ENCODE assay signal across 1 cellular context in the genomic region with DNA sequence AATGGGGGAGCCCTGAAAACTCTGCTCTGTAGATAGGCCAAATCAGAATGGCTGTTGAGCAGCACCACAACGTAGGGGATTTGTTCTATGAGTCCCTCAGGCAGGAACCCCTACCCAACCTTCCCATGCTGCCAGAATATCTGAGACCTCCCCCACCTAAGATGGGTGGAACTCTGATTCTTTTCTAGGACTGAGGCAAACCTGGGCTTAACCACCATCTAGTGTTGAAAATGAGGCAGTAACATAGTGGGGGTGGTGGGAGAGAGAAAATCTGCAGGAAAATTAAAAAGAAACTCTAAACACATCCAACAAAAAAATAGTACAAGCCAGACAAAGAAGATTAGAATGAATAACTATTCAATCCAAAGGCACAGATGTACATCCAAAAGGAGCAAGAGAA.
TF ChIP-seq lines count a peak whose summit lies in the region.

No MANE protein-coding gene starts in this region.

TF ChIP-seq in H1, 55 proteins besides CTCF, POLR2A, EP300 and RAD21:
- TF ChIP-seq CBX5 (IDR thresholded peaks at IDR 0.05; ENCODE audit: low read depth, low read length) (no peak), FOSL1 (IDR thresholded peaks at IDR 0.05; ENCODE audit: insufficient read depth, low read depth, low read length) (no peak), ZNF274 (IDR thresholded peaks at IDR 0.05; ENCODE audit: borderline replicate concordance, extremely low read depth, low read length) (no peak), TAF7 (optimal IDR thresholded peaks at IDR 0.05; ENCODE audit: borderline replicate concordance, low read depth, low read length) (no peak), CHD2 (IDR thresholded peaks at IDR 0.05; ENCODE audit: low read length) (no peak), KDM5A (IDR thresholded peaks at IDR 0.05; ENCODE audit: low read length) (no peak), SIRT6 (IDR thresholded peaks at IDR 0.05; ENCODE audit: low read length) (no peak), SP1 (IDR thresholded peaks at IDR 0.05; ENCODE audit: low read depth, low read length) (no peak), GABPA (IDR thresholded peaks at IDR 0.05; ENCODE audit: borderline replicate concordance, insufficient read depth, low read length) (no peak), CREB1 (IDR thresholded peaks at IDR 0.05) (no peak), TBP (IDR thresholded peaks at IDR 0.05; ENCODE audit: low read depth, low read length) (no peak), TCF12 (IDR thresholded peaks at IDR 0.05; ENCODE audit: low read depth, low read length) (no peak), RBBP5 (IDR thresholded peaks at IDR 0.05; ENCODE audit: borderline replicate concordance, low read depth, low read length) (no peak), NRF1 (IDR thresholded peaks at IDR 0.05; ENCODE audit: low read depth, low read length) (no peak), HDAC2 (IDR thresholded peaks at IDR 0.05; ENCODE audit: borderline replicate concordance in 1 of 2, low read depth in 2 of 2, low read length in 2 of 2) (no peak), TEAD4 (IDR thresholded peaks at IDR 0.05; ENCODE audit: low read depth, low read length) (no peak), SIN3A (conservative IDR thresholded peaks at IDR 0.05 in 1 of 2, IDR thresholded peaks at IDR 0.05 in 1 of 2; ENCODE audit: low read depth in 1 of 2, low read length in 2 of 2) (no peak)
- TF ChIP-seq, protein P1, sequence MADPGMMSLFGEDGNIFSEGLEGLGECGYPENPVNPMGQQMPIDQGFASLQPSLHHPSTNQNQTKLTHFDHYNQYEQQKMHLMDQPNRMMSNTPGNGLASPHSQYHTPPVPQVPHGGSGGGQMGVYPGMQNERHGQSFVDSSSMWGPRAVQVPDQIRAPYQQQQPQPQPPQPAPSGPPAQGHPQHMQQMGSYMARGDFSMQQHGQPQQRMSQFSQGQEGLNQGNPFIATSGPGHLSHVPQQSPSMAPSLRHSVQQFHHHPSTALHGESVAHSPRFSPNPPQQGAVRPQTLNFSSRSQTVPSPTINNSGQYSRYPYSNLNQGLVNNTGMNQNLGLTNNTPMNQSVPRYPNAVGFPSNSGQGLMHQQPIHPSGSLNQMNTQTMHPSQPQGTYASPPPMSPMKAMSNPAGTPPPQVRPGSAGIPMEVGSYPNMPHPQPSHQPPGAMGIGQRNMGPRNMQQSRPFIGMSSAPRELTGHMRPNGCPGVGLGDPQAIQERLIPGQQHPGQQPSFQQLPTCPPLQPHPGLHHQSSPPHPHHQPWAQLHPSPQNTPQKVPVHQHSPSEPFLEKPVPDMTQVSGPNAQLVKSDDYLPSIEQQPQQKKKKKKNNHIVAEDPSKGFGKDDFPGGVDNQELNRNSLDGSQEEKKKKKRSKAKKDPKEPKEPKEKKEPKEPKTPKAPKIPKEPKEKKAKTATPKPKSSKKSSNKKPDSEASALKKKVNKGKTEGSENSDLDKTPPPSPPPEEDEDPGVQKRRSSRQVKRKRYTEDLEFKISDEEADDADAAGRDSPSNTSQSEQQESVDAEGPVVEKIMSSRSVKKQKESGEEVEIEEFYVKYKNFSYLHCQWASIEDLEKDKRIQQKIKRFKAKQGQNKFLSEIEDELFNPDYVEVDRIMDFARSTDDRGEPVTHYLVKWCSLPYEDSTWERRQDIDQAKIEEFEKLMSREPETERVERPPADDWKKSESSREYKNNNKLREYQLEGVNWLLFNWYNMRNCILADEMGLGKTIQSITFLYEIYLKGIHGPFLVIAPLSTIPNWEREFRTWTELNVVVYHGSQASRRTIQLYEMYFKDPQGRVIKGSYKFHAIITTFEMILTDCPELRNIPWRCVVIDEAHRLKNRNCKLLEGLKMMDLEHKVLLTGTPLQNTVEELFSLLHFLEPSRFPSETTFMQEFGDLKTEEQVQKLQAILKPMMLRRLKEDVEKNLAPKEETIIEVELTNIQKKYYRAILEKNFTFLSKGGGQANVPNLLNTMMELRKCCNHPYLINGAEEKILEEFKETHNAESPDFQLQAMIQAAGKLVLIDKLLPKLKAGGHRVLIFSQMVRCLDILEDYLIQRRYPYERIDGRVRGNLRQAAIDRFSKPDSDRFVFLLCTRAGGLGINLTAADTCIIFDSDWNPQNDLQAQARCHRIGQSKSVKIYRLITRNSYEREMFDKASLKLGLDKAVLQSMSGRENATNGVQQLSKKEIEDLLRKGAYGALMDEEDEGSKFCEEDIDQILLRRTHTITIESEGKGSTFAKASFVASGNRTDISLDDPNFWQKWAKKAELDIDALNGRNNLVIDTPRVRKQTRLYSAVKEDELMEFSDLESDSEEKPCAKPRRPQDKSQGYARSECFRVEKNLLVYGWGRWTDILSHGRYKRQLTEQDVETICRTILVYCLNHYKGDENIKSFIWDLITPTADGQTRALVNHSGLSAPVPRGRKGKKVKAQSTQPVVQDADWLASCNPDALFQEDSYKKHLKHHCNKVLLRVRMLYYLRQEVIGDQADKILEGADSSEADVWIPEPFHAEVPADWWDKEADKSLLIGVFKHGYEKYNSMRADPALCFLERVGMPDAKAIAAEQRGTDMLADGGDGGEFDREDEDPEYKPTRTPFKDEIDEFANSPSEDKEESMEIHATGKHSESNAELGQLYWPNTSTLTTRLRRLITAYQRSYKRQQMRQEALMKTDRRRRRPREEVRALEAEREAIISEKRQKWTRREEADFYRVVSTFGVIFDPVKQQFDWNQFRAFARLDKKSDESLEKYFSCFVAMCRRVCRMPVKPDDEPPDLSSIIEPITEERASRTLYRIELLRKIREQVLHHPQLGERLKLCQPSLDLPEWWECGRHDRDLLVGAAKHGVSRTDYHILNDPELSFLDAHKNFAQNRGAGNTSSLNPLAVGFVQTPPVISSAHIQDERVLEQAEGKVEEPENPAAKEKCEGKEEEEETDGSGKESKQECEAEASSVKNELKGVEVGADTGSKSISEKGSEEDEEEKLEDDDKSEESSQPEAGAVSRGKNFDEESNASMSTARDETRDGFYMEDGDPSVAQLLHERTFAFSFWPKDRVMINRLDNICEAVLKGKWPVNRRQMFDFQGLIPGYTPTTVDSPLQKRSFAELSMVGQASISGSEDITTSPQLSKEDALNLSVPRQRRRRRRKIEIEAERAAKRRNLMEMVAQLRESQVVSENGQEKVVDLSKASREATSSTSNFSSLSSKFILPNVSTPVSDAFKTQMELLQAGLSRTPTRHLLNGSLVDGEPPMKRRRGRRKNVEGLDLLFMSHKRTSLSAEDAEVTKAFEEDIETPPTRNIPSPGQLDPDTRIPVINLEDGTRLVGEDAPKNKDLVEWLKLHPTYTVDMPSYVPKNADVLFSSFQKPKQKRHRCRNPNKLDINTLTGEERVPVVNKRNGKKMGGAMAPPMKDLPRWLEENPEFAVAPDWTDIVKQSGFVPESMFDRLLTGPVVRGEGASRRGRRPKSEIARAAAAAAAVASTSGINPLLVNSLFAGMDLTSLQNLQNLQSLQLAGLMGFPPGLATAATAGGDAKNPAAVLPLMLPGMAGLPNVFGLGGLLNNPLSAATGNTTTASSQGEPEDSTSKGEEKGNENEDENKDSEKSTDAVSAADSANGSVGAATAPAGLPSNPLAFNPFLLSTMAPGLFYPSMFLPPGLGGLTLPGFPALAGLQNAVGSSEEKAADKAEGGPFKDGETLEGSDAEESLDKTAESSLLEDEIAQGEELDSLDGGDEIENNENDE (IDR thresholded peaks at IDR 0.05; ENCODE audit: insufficient replicate concordance, low read length): no peak
- TF ChIP-seq, protein P2, sequence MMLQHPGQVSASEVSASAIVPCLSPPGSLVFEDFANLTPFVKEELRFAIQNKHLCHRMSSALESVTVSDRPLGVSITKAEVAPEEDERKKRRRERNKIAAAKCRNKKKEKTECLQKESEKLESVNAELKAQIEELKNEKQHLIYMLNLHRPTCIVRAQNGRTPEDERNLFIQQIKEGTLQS (IDR thresholded peaks at IDR 0.05; ENCODE audit: insufficient read depth, low read depth, low read length): no peak
TF ChIP-seq in H1: peak in this region for 0.
